8 cellular contexts compared by ENCODE assay signal in genomic region chr9:4297151-4297794, GRCh38. TPM values are rescaled to one million over a fixed set of nuclear protein-coding genes. Genes with fewer than 3 reads are reported as not detected.
DNase-seq lines count a peak whose midpoint lies in the region; ATAC-seq, FAIRE-seq and TF ChIP-seq lines count a peak whose summit lies in the region.

No MANE protein-coding gene starts in this region.

- H3K27me3 ChIP-seq in Caco-2 (replicated peaks; ENCODE audit: control insufficient read depth, insufficient read depth, low read length) = no peaks in the 10 kb centered on the region
- H3K27me3 ChIP-seq in HUES6 (ENCODE audit: control insufficient read depth, insufficient read depth, low read length) = peaks cover 61% of the 10 kb centered on the region
- no peaks in the 10 kb centered on the region for H3K27me3 ChIP-seq in SU-DHL-6 (ENCODE audit: low read length)
- no peaks in the 10 kb centered on the region for H3K27me3 ChIP-seq in bronchial epithelial cell (ENCODE audit: control insufficient read depth, insufficient read depth, low read length)
- H3K27me3 ChIP-seq in gastrocnemius medialis = no peaks in the 10 kb centered on the region

- intact Hi-C loops in Caco-2 (cut with micrococcal nuclease; ENCODE audit: unreplicated experiment) = loop anchor here (1.0 to 5.0 kb wide), 5 partner anchors 34 to 565 kb away; no protein-coding TSS in a partner anchor
- intact Hi-C loops in gastrocnemius medialis (cut with DNase I; ENCODE audit: low total_unique reads) = loop anchor here (5.0 kb wide), 3 partner anchors 40 to 770 kb away; partner anchors contain the start of genes RCL1 and RFX3

- H3K9ac ChIP-seq in HUES6 (ENCODE audit: low read length) (peak overlapping the region; percentile 78), SU-DHL-6 (ENCODE audit: low read length) (peak overlapping the region; percentile 40)

- POLR2A ChIA-PET in Caco-2 (lab: Charles Lee) = interaction anchor here (0.5 to 0.6 kb wide), 2 partner anchors 565 to 1462 kb away, joined by 3 to 5 read pairs; no protein-coding TSS in a partner anchor

- H4K20me1 ChIP-seq in SU-DHL-6 (ENCODE audit: low read depth, low read length) = no peaks in the 10 kb centered on the region

- H3K4me3 ChIP-seq in Caco-2 (ENCODE audit: low read depth, low read length) (peak overlapping the region; percentile 66), HUES6 (ENCODE audit: low read depth, low read length) (peak overlapping the region; percentile 71), SU-DHL-6 (ENCODE audit: insufficient read depth, low read length, poor library complexity, severe bottlenecking) (peak overlapping the region; percentile 47), bronchial epithelial cell (ENCODE audit: low read depth, low read length) (peak overlapping the region; percentile 67), gastrocnemius medialis (peak overlapping the region; percentile 67 to 87 (median 76))

- no peaks in the 10 kb centered on the region for H3K9me2 ChIP-seq in SU-DHL-6 (replicated peaks; ENCODE audit: insufficient read depth, low read length)

- H3K9me3 ChIP-seq in Caco-2 = no peaks in the 10 kb centered on the region
- H3K9me3 ChIP-seq in HUES6 (ENCODE audit: control insufficient read depth, insufficient read depth, low read depth, low read length) = no peaks in the 10 kb centered on the region
- no peaks in the 10 kb centered on the region for H3K9me3 ChIP-seq in SU-DHL-6 (ENCODE audit: insufficient read depth, low read length)
- no peaks in the 10 kb centered on the region for H3K9me3 ChIP-seq in gastrocnemius medialis

- peak overlapping the region; percentile 62 for H3K4me2 ChIP-seq in SU-DHL-6 (ENCODE audit: low read depth, low read length, poor library complexity, severe bottlenecking)

- H2AFZ ChIP-seq in SU-DHL-6 (ENCODE audit: low read depth, low read length, severe bottlenecking) = peak overlapping the region; percentile 63

- no peaks in the 10 kb centered on the region for H3K4me1 Mint-ChIP-seq in Caco-2 (ENCODE audit: low read depth, unreplicated experiment)

- H3K4me1 ChIP-seq in Caco-2 (peaks cover 21% of the 10 kb centered on the region), HUES6 (ENCODE audit: control insufficient read depth, insufficient read depth, low read length) (peaks cover 7% of the 10 kb centered on the region), gastrocnemius medialis (peaks cover 14 to 20% of the 10 kb centered on the region in 2 donors)

- no peak for FAIRE-seq in bronchial epithelial cell (lab: Jason Lieb, UNC)

- peak in 1 of 2 experiments; percentile 33 for TF ChIP-seq CTCF in Caco-2 (IDR thresholded peaks at IDR 0.05; ENCODE audit: insufficient read depth in 1 of 2, low read depth in 1 of 2, low read length in 1 of 2, severe bottlenecking in 1 of 2, unreplicated experiment in 1 of 2)
- TF ChIP-seq CTCF in SU-DHL-6 (IDR thresholded peaks at IDR 0.05; ENCODE audit: insufficient read depth, low read length, poor library complexity, severe bottlenecking) = peak; percentile 9
- TF ChIP-seq CTCF in bronchial epithelial cell (IDR thresholded peaks at IDR 0.05; ENCODE audit: insufficient read depth, low read length, severe bottlenecking) = peak; percentile 59
- TF ChIP-seq CTCF in gastrocnemius medialis (IDR thresholded peaks at IDR 0.05 in 4 of 5, conservative IDR thresholded peaks at IDR 0.05 in 1 of 5) = peak in 3 of 5 experiments; percentile 32 to 52 (median 47)

- in situ Hi-C loops in gastrocnemius medialis (cut with MboI; ENCODE audit: low sequenced_read_pairs in 4 of 4) = no loop called here

- ATAC-seq in GM19438 (IDR thresholded peaks at IDR 0.05; ENCODE audit: low read depth, unreplicated experiment) (peak; percentile 29), gastrocnemius medialis (peak; percentile 59 to 69)

- H3K27ac Mint-ChIP-seq in Caco-2 (ENCODE audit: unreplicated experiment) = peak overlapping the region; percentile 69

- DNase-seq in Caco-2 = peak; percentile 79 to 84
- DNase-seq in bronchial epithelial cell (ENCODE audit: low read depth) = peak; percentile 68
- DNase-seq in iPS-NIHi11 (ENCODE audit: low spot score) = peak; percentile 61
- peak; percentile 68 to 70 for DNase-seq in gastrocnemius medialis
- DNase-seq in AML-193 (lab: John Stamatoyannopoulos, UW) = no peak

- peak overlapping the region; percentile 84 for H3K4me3 Mint-ChIP-seq in Caco-2 (ENCODE audit: unreplicated experiment)

- no TSS peak for BruUV-seq in Caco-2 (replicated peaks; lab: Mats Ljungman, UMichigan)

- no peaks in the 10 kb centered on the region for H3K79me2 ChIP-seq in SU-DHL-6 (ENCODE audit: insufficient read depth, low read length)

- H3F3A ChIP-seq in SU-DHL-6 (ENCODE audit: insufficient read depth) = no peaks in the 10 kb centered on the region

- no peaks in the 10 kb centered on the region for H3K36me3 ChIP-seq in Caco-2 (ENCODE audit: control insufficient read depth, insufficient read depth, low read length)
- H3K36me3 ChIP-seq in HUES6 (ENCODE audit: control insufficient read depth, insufficient read depth, low read length) = no peaks in the 10 kb centered on the region
- H3K36me3 ChIP-seq in SU-DHL-6 (ENCODE audit: low read length) = no peaks in the 10 kb centered on the region
- H3K36me3 ChIP-seq in bronchial epithelial cell (ENCODE audit: control insufficient read depth, insufficient read depth, low read length) = no peaks in the 10 kb centered on the region
- H3K36me3 ChIP-seq in gastrocnemius medialis = no peaks in the 10 kb centered on the region

- H3K27ac ChIP-seq in HUES6 (ENCODE audit: low read depth, low read length) (no peak overlapping the region), SU-DHL-6 (ENCODE audit: low read depth, low read length) (no peak overlapping the region), gastrocnemius medialis (peak overlapping the region; percentile 80 to 87 (median 84))

- H3K9me3 Mint-ChIP-seq in Caco-2 (ENCODE audit: unreplicated experiment) = no peaks in the 10 kb centered on the region

- peaks cover 8% of the 10 kb centered on the region for H3K36me3 Mint-ChIP-seq in Caco-2 (ENCODE audit: insufficient read depth, unreplicated experiment)

- no peak for TF ChIP-seq POLR2A in gastrocnemius medialis (IDR thresholded peaks at IDR 0.05)

- CTCF ChIA-PET in Caco-2 (lab: Charles Lee) = interaction anchor here (0.8 to 1.0 kb wide), 3 partner anchors 18 to 245 kb away, joined by 3 to 6 read pairs (median 3); no protein-coding TSS in a partner anchor

- no peaks in the 10 kb centered on the region for H3K27me3 Mint-ChIP-seq in Caco-2 (ENCODE audit: insufficient read depth, unreplicated experiment)

RNA-seq across cellular contexts. Expression of gene GLIS3, which starts 2.6 kb away (rescaled TPM):
- total RNA-seq in Caco-2 (2022) (6.6 and 8.0 TPM in 2 replicates), bronchial epithelial cell (1.1 and 1.2 TPM in 2 replicates), gastrocnemius medialis (1 to 10 TPM; 3.9 to 6.7 (median 4.2) TPM)

Comparison
In these comparisons a context has a peak if more than half of its experiments do, and no peak if none do; other contexts are left out.
1. DNase-seq: peak in Caco-2 (2 of 2), bronchial epithelial cell (single experiment), iPS-NIHi11 (single experiment) and gastrocnemius medialis (2 of 2); none in AML-193 (0 of 2).
2. H3K27ac ChIP-seq: peak in gastrocnemius medialis (4 of 4); none in HUES6 (single experiment) and SU-DHL-6 (single experiment).
3. Peak in every context shown above with its lines, with median percentiles within 50 percentile points of each other: H3K4me3 ChIP-seq.